10 cellular contexts compared by ENCODE assay signal in genomic region chr12:6853626-6854025, GRCh38. TPM values are rescaled to one million over a fixed set of nuclear protein-coding genes. Genes with fewer than 3 reads are reported as not detected.
A peak's percentile ranks its signal among the peaks of the same experiment; 100 is the strongest.
DNase-seq lines count a peak whose midpoint lies in the region; ATAC-seq and TF ChIP-seq lines count a peak whose summit lies in the region.
"Had no signal": no experiment of that assay in that cellular context is flagged by ENCODE, and none has a peak within 500 bp of the region (broad histone marks: within the 10 kb centered on the region; RNA-seq: fewer than 3 reads in every experiment).

No MANE protein-coding gene starts in this region.

- no peak overlapping the region for H3K27ac Mint-ChIP-seq in endothelial cell (ENCODE audit: unreplicated experiment)

- no peaks in the 10 kb centered on the region for H3K9me3 Mint-ChIP-seq in endothelial cell (ENCODE audit: unreplicated experiment)

- peak overlapping the region; percentile 99 for H3K4me3 Mint-ChIP-seq in endothelial cell (ENCODE audit: unreplicated experiment)

- H3K27me3 ChIP-seq in gastrocnemius medialis: no peaks in the 10 kb centered on the region
- H3K27me3 ChIP-seq in upper lobe of right lung: no peaks in the 10 kb centered on the region
- H3K27me3 ChIP-seq: upper lobe of left lung had no signal

- TF ChIP-seq CTCF in RWPE1 (conservative IDR thresholded peaks at IDR 0.05; ENCODE audit: low read depth) (no peak), endothelial cell (IDR thresholded peaks at IDR 0.05; ENCODE audit: unreplicated experiment) (no peak), gastrocnemius medialis (IDR thresholded peaks at IDR 0.05 in 4 of 5, conservative IDR thresholded peaks at IDR 0.05 in 1 of 5) (no peak), upper lobe of right lung (IDR thresholded peaks at IDR 0.05) (no peak)

- H3K4me1 ChIP-seq in ES-I3 (ENCODE audit: insufficient read depth, low read length): peaks cover 12% of the 10 kb centered on the region
- H3K4me1 ChIP-seq in gastrocnemius medialis: peaks cover 13 to 17% of the 10 kb centered on the region in 2 donors
- H3K4me1 ChIP-seq in upper lobe of right lung: peaks cover 9% of the 10 kb centered on the region

- peaks cover 5% of the 10 kb centered on the region for H3K27me3 Mint-ChIP-seq in endothelial cell (ENCODE audit: unreplicated experiment)

- H3K36me3 ChIP-seq in ES-I3 (ENCODE audit: insufficient read depth, low read length) (peaks cover 7% of the 10 kb centered on the region), gastrocnemius medialis (peaks cover 0 to 33% of the 10 kb centered on the region in 2 donors), upper lobe of right lung (peaks cover 39% of the 10 kb centered on the region)

- POLR2A ChIA-PET in RWPE1 (lab: Yijun Ruan, JAX; ENCODE audit: low non-redundant PET): interaction anchor here (2.6 kb wide), 1 partner anchor 14 kb away, joined by 13 read pairs; the partner anchor contains the start of gene TPI1

- in situ Hi-C loops in gastrocnemius medialis (cut with MboI; ENCODE audit: low sequenced_read_pairs in 4 of 4): no loop called here

- H3K27ac ChIP-seq in RWPE1 (peak overlapping the region; percentile 85), gastrocnemius medialis (peak overlapping the region; percentile 78 to 97 (median 92)), upper lobe of right lung (no peak overlapping the region)

- H3K36me3 Mint-ChIP-seq in endothelial cell (ENCODE audit: low read depth, unreplicated experiment): peaks cover 41% of the 10 kb centered on the region

- intact Hi-C loops in gastrocnemius medialis (cut with DNase I; ENCODE audit: low total_unique reads): loop anchor here (10.0 kb wide), 1 partner anchor 299 kb away; the partner anchor contains the start of gene IFFO1
- intact Hi-C loops in upper lobe of right lung (cut with DNase I): no loop called here

- H3K4me3 ChIP-seq in gastrocnemius medialis (peak overlapping the region in 1 of 4 donors; percentile 68), upper lobe of right lung (no peak overlapping the region)

- no peak for ATAC-seq in gastrocnemius medialis
- no peak for ATAC-seq in upper lobe of right lung

- DNase-seq in RWPE1 (ENCODE audit: low spot score) (no peak), endothelial cell (ENCODE audit: low spot score) (no peak), gastrocnemius medialis (no peak), LoVo (ENCODE audit: low spot score) (no peak), SK-N-DZ (ENCODE audit: low spot score) (no peak), amygdala (lab: John Stamatoyannopoulos, UW) (no peak), upper lobe of right lung (no peak)
- DNase-seq: NCI-H187 treated with DMSO at 0.1 percent for 48 hours, upper lobe of left lung had no signal

- peaks cover 31% of the 10 kb centered on the region for H3K4me1 Mint-ChIP-seq in endothelial cell (ENCODE audit: unreplicated experiment)

- H3K9ac ChIP-seq in ES-I3 (ENCODE audit: low read depth, low read length): peak overlapping the region; percentile 82; the same call in 1 of the 2 replicates

- CTCF ChIA-PET in RWPE1 (lab: Yijun Ruan, JAX): interaction anchor here (1.6 kb wide), 1 partner anchor 16 kb away, joined by 7 read pairs; no protein-coding TSS in a partner anchor

- no peak for TF ChIP-seq POLR2A in gastrocnemius medialis (IDR thresholded peaks at IDR 0.05)

- H3K9me3 ChIP-seq in ES-I3 (ENCODE audit: control insufficient read depth, insufficient read depth, low read length) (no peaks in the 10 kb centered on the region), gastrocnemius medialis (no peaks in the 10 kb centered on the region), upper lobe of right lung (no peaks in the 10 kb centered on the region)
- H3K9me3 ChIP-seq: upper lobe of left lung had no signal

RNA-seq across cellular contexts. Expression of gene USP5, which starts 1.7 kb away (rescaled TPM):
- 119 TPM for total RNA-seq in endothelial cell (ENCODE audit: unreplicated experiment)
- 100 to 1,000 TPM in 1 of 4 donors, 10 to 100 TPM in 3; 66.4 to 120 (median 74.1) TPM for total RNA-seq in gastrocnemius medialis
- polyA plus RNA-seq in SK-N-DZ (2014; cell fraction: cytosol; rRNA removed): 126 and 127 TPM in 2 replicates
- 193 and 196 TPM in 2 replicates for polyA plus RNA-seq in SK-N-DZ (2014; cell fraction: nucleus; rRNA removed)
- 63.9 TPM for total RNA-seq in upper lobe of right lung

RNA-seq across cellular contexts. Expression of gene CDCA3, which starts 2.5 kb away (rescaled TPM):
- 6.2 TPM for total RNA-seq in endothelial cell (ENCODE audit: unreplicated experiment)
- 1 to 10 TPM in 1 of 4 donors, under 1 TPM in 3; 0.25 to 4.4 (median 0.65) TPM for total RNA-seq in gastrocnemius medialis
- polyA plus RNA-seq in SK-N-DZ (2014; cell fraction: cytosol; rRNA removed): 72.9 and 97.2 TPM in 2 replicates
- 191 and 199 TPM in 2 replicates for polyA plus RNA-seq in SK-N-DZ (2014; cell fraction: nucleus; rRNA removed)
- 1.1 TPM for total RNA-seq in upper lobe of right lung

RNA-seq across cellular contexts. Expression of gene GNB3, which starts 12.9 kb away (rescaled TPM):
- total RNA-seq in endothelial cell (ENCODE audit: unreplicated experiment) (9.0 TPM), gastrocnemius medialis (not detected), upper lobe of right lung (0.32 TPM)
- polyA plus RNA-seq in SK-N-DZ (2014; cell fraction: cytosol; rRNA removed): 8.4 and 16.4 TPM in 2 replicates
- 110 and 150 TPM in 2 replicates for polyA plus RNA-seq in SK-N-DZ (2014; cell fraction: nucleus; rRNA removed)

RNA-seq across cellular contexts. Expression of gene TPI1, which starts 13.7 kb away (rescaled TPM):
- total RNA-seq in endothelial cell (ENCODE audit: unreplicated experiment): 356 TPM
- 100 to 1,000 TPM; 500 to 741 (median 604) TPM for total RNA-seq in gastrocnemius medialis
- polyA plus RNA-seq in SK-N-DZ (2014; cell fraction: cytosol; rRNA removed): 2,395 and 2,806 TPM in 2 replicates
- 1,106 and 1,586 TPM in 2 replicates for polyA plus RNA-seq in SK-N-DZ (2014; cell fraction: nucleus; rRNA removed)
- 280 TPM for total RNA-seq in upper lobe of right lung

RNA-seq across cellular contexts. Expression of gene SPSB2, which starts 19.5 kb away (rescaled TPM):
- total RNA-seq in endothelial cell (ENCODE audit: unreplicated experiment) (6.7 TPM), gastrocnemius medialis (10 to 100 TPM in 1 of 4 donors, 1 to 10 TPM in 3; 4.6 to 10.0 (median 5.0) TPM), upper lobe of right lung (30.2 TPM)
- polyA plus RNA-seq in SK-N-DZ (2014; cell fraction: cytosol; rRNA removed): 7.3 and 11.0 TPM in 2 replicates
- 6.0 and 9.9 TPM in 2 replicates for polyA plus RNA-seq in SK-N-DZ (2014; cell fraction: nucleus; rRNA removed)
